ENCODE assay signal across 11 cellular contexts in the genomic region with DNA sequence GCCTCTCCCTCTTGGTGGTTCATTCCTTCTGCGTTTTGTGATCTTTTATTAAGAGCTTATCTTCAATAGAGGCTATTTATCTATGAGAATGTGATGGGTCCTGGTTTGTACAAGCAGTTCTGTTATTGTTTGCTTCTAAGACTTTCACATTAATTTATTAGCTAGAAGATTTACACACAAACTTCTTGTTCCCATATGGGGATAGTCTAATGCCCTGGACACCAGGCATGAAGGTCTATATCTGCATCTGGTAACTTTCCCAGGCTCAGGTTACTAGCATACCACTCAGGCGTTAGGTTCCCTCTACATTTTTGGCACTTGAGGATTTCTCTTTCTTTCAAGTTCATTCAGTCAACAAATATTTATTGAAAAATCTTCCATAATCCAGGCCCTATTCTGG. TPM values are rescaled to one million over a fixed set of nuclear protein-coding genes. Genes with fewer than 3 reads are reported as not detected.
DNase-seq lines count a peak whose midpoint lies in the region; ATAC-seq and TF ChIP-seq lines count a peak whose summit lies in the region.
"Had no signal": no experiment of that assay in that cellular context is flagged by ENCODE, and none has a peak within 500 bp of the region (broad histone marks: within the 10 kb centered on the region; RNA-seq: fewer than 3 reads in every experiment).

No MANE protein-coding gene starts in this region.

- ATAC-seq in activated T-cell treated with anti-CD3 and anti-CD28 coated beads, Interleukin-2, amount 50 U/mL, for 72 hours (replicated peaks in 1 of 2): no peak
- no peak for ATAC-seq in stimulated activated naive CD8-positive, alpha-beta T cell treated with anti-CD3 and anti-CD28 coated beads, Interleukin-15, amount 100 ng/mL, for 72 hours

- H3K36me3 Mint-ChIP-seq in activated T-cell treated with anti-CD3 and anti-CD28 coated beads, Interleukin-2, amount 50 U/mL, for 72 hours (ENCODE audit: insufficient read depth in 2 of 2): peaks cover 6 to 24% of the 10 kb centered on the region in 2 donors

- peaks cover 0 to 44% (median 15%) of the 10 kb centered on the region in 4 donors for H3K4me1 ChIP-seq in Peyer's patch

- no peak for DNase-seq in activated T-cell treated with anti-CD3 and anti-CD28 coated beads, Interleukin-2, amount 50 U/mL, for 72 hours
- no peak for DNase-seq in activated T-cell treated with anti-CD3 and anti-CD28 coated beads, Interleukin-2, amount 50 U/mL, for 48 hours
- DNase-seq in Peyer's patch: no peak
- DNase-seq in epithelial cell of prostate (ENCODE audit: low read depth, low spot score): no peak
- DNase-seq in stimulated activated naive CD8-positive, alpha-beta T cell treated with anti-CD3 and anti-CD28 coated beads, Interleukin-15, amount 100 ng/mL, for 72 hours: no peak
- DNase-seq in effector CD8-positive, alpha-beta T cell (lab: John Stamatoyannopoulos, UW): no peak
- no peak for DNase-seq in dedifferentiated amniotic fluid mesenchymal stem cell (ENCODE audit: extremely low spot score)
- DNase-seq in NCI-H1092 (lab: John Stamatoyannopoulos, UW): no peak
- DNase-seq: NCI-H1436, thyroid gland had no signal

- peak overlapping the region in 3 of 4 donors; percentile 7 to 80 (median 72) for H3K27ac ChIP-seq in Peyer's patch
- H3K27ac ChIP-seq in epithelial cell of prostate: peak overlapping the region; percentile 69
- H3K27ac ChIP-seq: foreskin keratinocyte, thyroid gland had no signal

- no peaks in the 10 kb centered on the region for H3K9me3 Mint-ChIP-seq in activated T-cell treated with anti-CD3 and anti-CD28 coated beads, Interleukin-2, amount 50 U/mL, for 72 hours
- no peaks in the 10 kb centered on the region for H3K9me3 Mint-ChIP-seq in stimulated activated naive CD8-positive, alpha-beta T cell treated with anti-CD3 and anti-CD28 coated beads, Interleukin-15, amount 100 ng/mL, for 72 hours

- H3K27ac Mint-ChIP-seq in activated T-cell treated with anti-CD3 and anti-CD28 coated beads, Interleukin-2, amount 50 U/mL, for 72 hours: peak overlapping the region; percentile 70
- no peak overlapping the region for H3K27ac Mint-ChIP-seq in stimulated activated naive CD8-positive, alpha-beta T cell treated with anti-CD3 and anti-CD28 coated beads, Interleukin-15, amount 100 ng/mL, for 72 hours

- TF ChIP-seq CTCF in Peyer's patch (IDR thresholded peaks at IDR 0.05): no peak

- no peaks in the 10 kb centered on the region for H3K27me3 Mint-ChIP-seq in activated T-cell treated with anti-CD3 and anti-CD28 coated beads, Interleukin-2, amount 50 U/mL, for 72 hours (ENCODE audit: low read depth)
- H3K27me3 Mint-ChIP-seq in stimulated activated naive CD8-positive, alpha-beta T cell treated with anti-CD3 and anti-CD28 coated beads, Interleukin-15, amount 100 ng/mL, for 72 hours: no peaks in the 10 kb centered on the region

- peaks cover 100% of the 10 kb centered on the region for H3K4me1 Mint-ChIP-seq in activated T-cell treated with anti-CD3 and anti-CD28 coated beads, Interleukin-2, amount 50 U/mL, for 72 hours (ENCODE audit: low read depth)
- peaks cover 96% of the 10 kb centered on the region for H3K4me1 Mint-ChIP-seq in stimulated activated naive CD8-positive, alpha-beta T cell treated with anti-CD3 and anti-CD28 coated beads, Interleukin-15, amount 100 ng/mL, for 72 hours

- TF ChIP-seq POLR2A in Peyer's patch (IDR thresholded peaks at IDR 0.05): no peak

- H3K9me3 ChIP-seq in Peyer's patch: no peaks in the 10 kb centered on the region
- H3K9me3 ChIP-seq: thyroid gland had no signal

- no peaks in the 10 kb centered on the region for H3K27me3 ChIP-seq in Peyer's patch
- H3K27me3 ChIP-seq: foreskin keratinocyte, thyroid gland had no signal

- peak overlapping the region; percentile 19 to 78 for H3K4me3 Mint-ChIP-seq in activated T-cell treated with anti-CD3 and anti-CD28 coated beads, Interleukin-2, amount 50 U/mL, for 72 hours
- H3K4me3 Mint-ChIP-seq in stimulated activated naive CD8-positive, alpha-beta T cell treated with anti-CD3 and anti-CD28 coated beads, Interleukin-15, amount 100 ng/mL, for 72 hours: peak overlapping the region; percentile 13 to 33

- no peak overlapping the region for H3K4me3 ChIP-seq in Peyer's patch
- H3K4me3 ChIP-seq: thyroid gland had no signal

- H3K36me3 ChIP-seq in Peyer's patch: no peaks in the 10 kb centered on the region

RNA-seq across cellular contexts. Expression of gene XPNPEP1, which starts 7.7 kb away (rescaled TPM):
- 10 to 100 TPM; 53.0 to 75.2 TPM for total RNA-seq in activated T-cell treated with anti-CD3 and anti-CD28 coated beads, Interleukin-2, amount 50 U/mL, for 72 hours
- total RNA-seq in Peyer's patch: 100 to 1,000 TPM; 148 to 295 (median 263) TPM
